In the genomic region with DNA sequence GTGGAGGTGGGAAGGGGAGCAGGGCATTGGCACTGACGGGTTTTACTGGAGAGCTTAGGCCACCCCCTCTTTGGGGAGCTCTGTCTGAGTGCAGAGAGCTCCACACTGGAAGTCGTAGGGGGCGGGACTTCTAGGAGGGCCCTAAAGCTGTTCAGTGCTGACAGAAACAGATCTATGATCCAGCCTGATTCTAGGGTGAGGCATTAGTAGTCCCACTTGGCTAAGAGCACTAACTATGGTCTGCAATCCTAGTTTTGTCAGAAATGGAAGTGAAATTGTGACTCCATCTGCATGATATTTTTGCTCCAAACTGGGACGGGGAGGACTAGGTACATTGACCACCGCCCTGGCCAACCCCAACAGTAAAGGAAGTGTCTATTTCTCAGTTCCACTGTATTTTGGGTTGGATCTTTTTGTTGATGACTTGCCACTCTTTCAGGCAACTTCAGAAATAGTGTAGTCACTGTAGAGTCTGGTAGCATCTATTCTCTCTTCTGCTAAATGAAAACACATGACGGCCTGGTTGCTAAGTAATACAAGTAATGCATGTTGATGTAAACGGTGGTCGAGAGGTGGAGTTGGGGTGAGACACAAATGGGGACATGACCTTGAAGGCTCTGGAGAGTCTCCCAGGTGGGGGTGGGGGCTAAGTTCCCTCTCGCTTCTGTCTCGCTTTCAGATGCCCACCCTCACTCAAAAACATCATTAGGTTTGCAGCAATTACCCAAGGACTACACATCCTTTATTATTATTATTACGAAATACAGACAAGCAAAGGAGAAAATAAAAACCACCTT, we compare ENCODE assay signal across 20 cellular contexts.
DNase-seq lines count a peak whose midpoint lies in the region; ATAC-seq and TF ChIP-seq lines count a peak whose summit lies in the region.
"Had no signal": no experiment of that assay in that cellular context is flagged by ENCODE, and none has a peak within 500 bp of the region (broad histone marks: within the 10 kb centered on the region; RNA-seq: fewer than 3 reads in every experiment).

No MANE protein-coding gene starts in this region.

- H3K9me3 Mint-ChIP-seq in mesothelial cell of epicardium = peaks cover 4% of the 10 kb centered on the region

- H3K27ac ChIP-seq in HEK293 (ENCODE audit: extremely low read depth, low read depth, low read length) = no peak overlapping the region
- no peak overlapping the region for H3K27ac ChIP-seq in foreskin keratinocyte
- H3K27ac ChIP-seq: RWPE1 had no signal

- CTCF ChIA-PET in HEK293 (lab: Yijun Ruan, JAX) = interaction anchor here (1.4 kb wide), 1 partner anchor 44 kb away, joined by 3 read pairs; no protein-coding TSS in a partner anchor

- TF ChIP-seq CTCF in AG10803 (conservative IDR thresholded peaks at IDR 0.05; ENCODE audit: low read length) (no peak), HEK293 (tag by site-specific recombination; IDR thresholded peaks at IDR 0.05) (no peak), mesothelial cell of epicardium (IDR thresholded peaks at IDR 0.05; ENCODE audit: unreplicated experiment) (no peak), foreskin keratinocyte (conservative IDR thresholded peaks at IDR 0.05) (no peak)

- ATAC-seq in foreskin keratinocyte = no peak
- no peak for ATAC-seq in GM21360 (IDR thresholded peaks at IDR 0.05; ENCODE audit: unreplicated experiment)
- ATAC-seq: PC-3 had no signal

- H3K4me1 ChIP-seq in HEK293 (ENCODE audit: control insufficient read depth, insufficient read depth, low read length) = no peaks in the 10 kb centered on the region; the same call in 1 of the 2 replicates
- H3K4me1 ChIP-seq in foreskin keratinocyte = no peaks in the 10 kb centered on the region

- H3K9me3 ChIP-seq in HEK293 (ENCODE audit: control insufficient read depth, insufficient read depth, low read depth, low read length) = no peaks in the 10 kb centered on the region

- peaks cover 37% of the 10 kb centered on the region for H3K4me1 Mint-ChIP-seq in mesothelial cell of epicardium

- POLR2A ChIA-PET in HEK293 (lab: Yijun Ruan, JAX) = no interaction called here

- H3K36me3 ChIP-seq in HEK293 (ENCODE audit: control insufficient read depth in 2 of 2, insufficient read depth in 1 of 2, low read length in 2 of 2) = no peaks in the 10 kb centered on the region

- no peak overlapping the region for H3K4me3 Mint-ChIP-seq in mesothelial cell of epicardium
- H3K4me3 Mint-ChIP-seq: CD4-positive, alpha-beta memory T cell; H9 had no signal

- H3K27ac Mint-ChIP-seq in mesothelial cell of epicardium = peak overlapping the region; percentile 77
- H3K27ac Mint-ChIP-seq: CD4-positive, alpha-beta memory T cell; H9 had no signal

- no peaks in the 10 kb centered on the region for H3K36me3 Mint-ChIP-seq in mesothelial cell of epicardium
- H3K36me3 Mint-ChIP-seq: CD4-positive, alpha-beta memory T cell had no signal

- DNase-seq in AG10803 (ENCODE audit: low read depth) (peak; percentile 93), ecto neural progenitor cell (ENCODE audit: low spot score) (peak; percentile 39), mesothelial cell of epicardium (ENCODE audit: low spot score in 2 of 2, unreplicated experiment in 2 of 2) (no peak), NCI-H2227 treated with DMSO at 0.1 percent for 48 hours (lab: John Stamatoyannopoulos, UW) (no peak), occipital lobe (lab: John Stamatoyannopoulos, UW) (no peak), foreskin keratinocyte (no peak)
- DNase-seq: Calu3; CD4-positive, alpha-beta memory T cell; DMS53; H9; Karpas-422; MM.1S; NCI-H1105; NCI-H1694; NCI-H2107; NCI-H446; PC-3 had no signal

- no peaks in the 10 kb centered on the region for H3K27me3 ChIP-seq in foreskin keratinocyte

- no peak overlapping the region for H3K4me3 ChIP-seq in AG10803 (ENCODE audit: low read length)
- H3K4me3 ChIP-seq in HEK293 (ENCODE audit: low read depth, low read length) = no peak overlapping the region

- H3K27me3 Mint-ChIP-seq in mesothelial cell of epicardium (ENCODE audit: low read depth) = no peaks in the 10 kb centered on the region

TF ChIP-seq in HEK293, 187 proteins besides CTCF, POLR2A, EP300 and RAD21:
- TF ChIP-seq TCF7L2 (IDR thresholded peaks at IDR 0.05; ENCODE audit: borderline replicate concordance, low read depth, low read length) (no peak), ZBTB17 (tag by site-specific recombination; IDR thresholded peaks at IDR 0.05) (0 out of 2 replicates have a peak, but pooled peaks have one; percentile 11), SCRT1 (tag by site-specific recombination; IDR thresholded peaks at IDR 0.05; ENCODE audit: borderline replicate concordance) (no peak)

Comparison
In these comparisons a context has a peak if more than half of its experiments do, and no peak if none do; other contexts are left out.
1. DNase-seq: peak in AG10803 (single experiment) and ecto neural progenitor cell (single experiment); none in mesothelial cell of epicardium (0 of 2), NCI-H2227 treated with DMSO at 0.1 percent for 48 hours (single experiment), occipital lobe (single experiment) and foreskin keratinocyte (0 of 2).